ENCODE assay signal across 30 cellular contexts in the genomic region with DNA sequence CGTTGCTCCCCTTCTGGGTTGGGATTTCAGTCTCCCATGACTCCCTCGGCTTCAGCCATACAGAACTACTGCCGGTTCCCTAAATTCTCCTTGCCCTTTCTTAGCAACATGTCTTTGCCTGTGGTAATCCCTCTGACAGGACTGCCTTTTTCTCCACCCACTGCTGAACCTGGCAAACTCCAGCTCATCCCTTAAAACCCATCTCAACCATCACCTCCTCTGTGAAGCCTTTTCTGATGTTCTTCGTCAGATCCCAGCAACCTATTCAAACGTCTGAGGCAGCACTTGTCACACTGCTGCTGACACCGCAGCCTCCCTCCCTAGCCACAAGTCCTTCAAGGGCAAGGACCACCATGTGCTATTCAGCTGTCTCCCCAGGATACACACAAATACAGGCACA.
"Had no signal": no experiment of that assay in that cellular context is flagged by ENCODE, and none has a peak within 500 bp of the region (broad histone marks: within the 10 kb centered on the region; RNA-seq: fewer than 3 reads in every experiment).

No MANE protein-coding gene starts in this region.

- H3K27ac ChIP-seq: colonic mucosa, esophagus muscularis mucosa, foreskin keratinocyte, heart right ventricle, left lung, neural progenitor cell, parathyroid adenoma, prostate gland, right atrium auricular region, thoracic aorta, tibial nerve, upper lobe of right lung, uterus had no signal

- H3K79me2 ChIP-seq: parathyroid adenoma had no signal

- H3K9ac ChIP-seq: neural progenitor cell, parathyroid adenoma had no signal

- H3K4me3 Mint-ChIP-seq: dendritic cell treated with granulocyte-macrophage colony-stimulating factor and Interleukin-4, amounts not matched to agents 40 ng/mL and 50 ng/mL, for 4 days; endodermal cell; natural killer cell; neural progenitor cell; stimulated activated effector memory CD8-positive, alpha-beta T cell treated with anti-CD3 and anti-CD28 coated beads, Interleukin-12 subunit alpha, Interleukin-12 subunit beta, amount 100 ng/mL, for 72 hours; stimulated activated naive CD8-positive, alpha-beta T cell treated with anti-CD3 and anti-CD28 coated beads, Interleukin-15, Interleukin-2, amounts not matched to agents 100 ng/mL and 50 ng/mL, for 24 hours had no signal

- H3K27me3 ChIP-seq: right atrium auricular region had no signal

- DNase-seq: colonic mucosa; effector CD8-positive, alpha-beta T cell; endodermal cell; foreskin keratinocyte; glutamatergic neuron; heart right ventricle; hippocampal formation; left cardiac atrium; left lung; mesendoderm; natural killer cell; stimulated activated CD4-positive, alpha-beta T cell treated with anti-CD3 and anti-CD28 coated beads, Interleukin-12 subunit alpha, Interleukin-12 subunit beta, amount 100 ng/mL, for 4 hours; stimulated activated CD4-positive, alpha-beta T cell treated with anti-CD3 and anti-CD28 coated beads, Interleukin-2, amount 100 ng/mL, for 24 hours; stimulated activated CD4-positive, alpha-beta T cell treated with anti-CD3 and anti-CD28 coated beads, Interleukin-4, amount 100 ng/mL, for 24 hours; upper lobe of right lung; uterus had no signal

- H3K36me3 ChIP-seq: colonic mucosa, esophagus muscularis mucosa, heart right ventricle, left lung, neural progenitor cell, prostate gland, right atrium auricular region, thoracic aorta, tibial nerve, upper lobe of right lung, uterus had no signal

- H3K36me3 Mint-ChIP-seq: natural killer cell; neural progenitor cell; stimulated activated effector memory CD8-positive, alpha-beta T cell treated with anti-CD3 and anti-CD28 coated beads, Interleukin-12 subunit alpha, Interleukin-12 subunit beta, amount 100 ng/mL, for 72 hours had no signal

- H3K4me1 ChIP-seq: colonic mucosa, foreskin keratinocyte, neural progenitor cell, parathyroid adenoma, prostate gland, right atrium auricular region, upper lobe of right lung, uterus had no signal

- FAIRE-seq: endothelial cell of umbilical vein, islet of Langerhans had no signal

- H2AFZ ChIP-seq: neural progenitor cell, parathyroid adenoma had no signal

- H3K9me3 Mint-ChIP-seq: dendritic cell treated with granulocyte-macrophage colony-stimulating factor and Interleukin-4, amounts not matched to agents 40 ng/mL and 50 ng/mL, for 4 days; endodermal cell; natural killer cell; neural progenitor cell; stimulated activated effector memory CD8-positive, alpha-beta T cell treated with anti-CD3 and anti-CD28 coated beads, Interleukin-12 subunit alpha, Interleukin-12 subunit beta, amount 100 ng/mL, for 72 hours; stimulated activated naive CD8-positive, alpha-beta T cell treated with anti-CD3 and anti-CD28 coated beads, Interleukin-15, Interleukin-2, amounts not matched to agents 100 ng/mL and 50 ng/mL, for 24 hours had no signal

- H3K27ac Mint-ChIP-seq: dendritic cell treated with granulocyte-macrophage colony-stimulating factor and Interleukin-4, amounts not matched to agents 40 ng/mL and 50 ng/mL, for 4 days; endodermal cell; natural killer cell; neural progenitor cell; stimulated activated effector memory CD8-positive, alpha-beta T cell treated with anti-CD3 and anti-CD28 coated beads, Interleukin-12 subunit alpha, Interleukin-12 subunit beta, amount 100 ng/mL, for 72 hours; stimulated activated naive CD8-positive, alpha-beta T cell treated with anti-CD3 and anti-CD28 coated beads, Interleukin-15, Interleukin-2, amounts not matched to agents 100 ng/mL and 50 ng/mL, for 24 hours had no signal

- H3K9me3 ChIP-seq: colonic mucosa, esophagus muscularis mucosa, heart right ventricle, left lung, prostate gland, right atrium auricular region, thoracic aorta, tibial nerve, upper lobe of right lung, uterus had no signal

- ATAC-seq: foreskin keratinocyte; heart right ventricle; left cardiac atrium; left lung; natural killer cell; sciatic nerve; stimulated activated effector memory CD8-positive, alpha-beta T cell treated with anti-CD3 and anti-CD28 coated beads, Interleukin-12 subunit alpha, Interleukin-12 subunit beta, amount 100 ng/mL, for 72 hours; upper lobe of right lung had no signal

- H3K4me1 Mint-ChIP-seq: endodermal cell, neural progenitor cell had no signal

- H3K4me2 ChIP-seq: neural progenitor cell, smooth muscle cell had no signal

- H3K4me3 ChIP-seq: colonic mucosa, esophagus muscularis mucosa, heart right ventricle, left lung, neural progenitor cell, prostate gland, right atrium auricular region, smooth muscle cell, thoracic aorta, tibial nerve, upper lobe of right lung, uterus had no signal
